24 cellular contexts compared by ENCODE assay signal in the genomic region with DNA sequence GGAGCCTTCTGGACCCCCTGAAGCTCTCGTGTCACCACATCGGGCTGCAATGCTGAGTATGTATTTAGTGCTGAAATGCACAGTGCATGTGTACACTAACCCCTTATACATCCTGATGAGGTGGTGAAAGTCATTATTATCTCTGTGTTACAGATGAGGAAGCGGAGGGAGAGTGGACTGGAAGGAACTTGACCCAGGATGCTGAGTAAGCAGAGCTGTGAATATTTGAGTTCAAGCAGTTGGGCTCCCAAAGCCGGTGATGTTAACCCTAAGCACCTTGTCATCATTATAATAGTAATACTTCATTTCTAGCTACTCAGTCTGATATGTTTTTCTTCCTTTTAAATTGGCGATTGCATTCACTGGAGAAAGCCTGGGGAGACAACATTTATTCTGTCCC.
"Had no signal": no experiment of that assay in that cellular context is flagged by ENCODE, and none has a peak within 500 bp of the region (broad histone marks: within the 10 kb centered on the region; RNA-seq: fewer than 3 reads in every experiment).

No MANE protein-coding gene starts in this region.

- H3K4me1 Mint-ChIP-seq: activated CD8-positive, alpha-beta memory T cell treated with anti-CD3 and anti-CD28 coated beads, Interleukin-2, amount 10 ng/mL, durations not matched to agents 7 days and 5 days; activated naive CD4-positive, alpha-beta T cell treated with anti-CD3 and anti-CD28 coated beads, Interleukin-2, amount 10 ng/mL, durations not matched to agents 7 days and 5 days; activated naive CD8-positive, alpha-beta T cell treated with anti-CD3 and anti-CD28 coated beads for 36 hours; T-cell had no signal

- DNase-seq: activated CD4-positive, alpha-beta T cell treated with anti-CD3 and anti-CD28 coated beads for 48 hours; activated CD4-positive, alpha-beta T cell treated with anti-CD3 and anti-CD28 coated beads, Interleukin-2, amount 50 U/mL, for 4 hours; activated CD4-positive, CD25-positive, alpha-beta regulatory T cell treated with anti-CD3 and anti-CD28 coated beads, Interleukin-2, amount 50 U/mL, for 72 hours; activated CD8-positive, alpha-beta memory T cell treated with anti-CD3 and anti-CD28 coated beads, Interleukin-2, amount 10 ng/mL, durations not matched to agents 7 days and 5 days; activated CD8-positive, alpha-beta T cell treated with anti-CD3 and anti-CD28 coated beads, Interleukin-2, amount 10 ng/mL, durations not matched to agents 7 days and 5 days; activated gamma-delta T cell treated with Interleukin-2 at 50 U/mL for 16 hours; activated naive CD4-positive, alpha-beta T cell treated with anti-CD3 and anti-CD28 coated beads, Interleukin-2, amount 10 ng/mL, durations not matched to agents 7 days and 5 days; activated naive CD8-positive, alpha-beta T cell treated with anti-CD3 and anti-CD28 coated beads for 36 hours; activated T-cell treated with anti-CD3 and anti-CD28 coated beads, Interleukin-2, amount 50 U/mL, for 4 hours; brain microvascular endothelial cell; KBM-7; NCI-H1048; NCI-H146; NCI-H187 treated with DMSO at 0.1 percent for 48 hours; NCI-H2081 treated with DMSO at 0.1 percent for 48 hours; NCI-H446; NCI-H524; PC-3; SHP77 treated with DMSO at 0.1 percent for 48 hours; T-cell; T-helper 2 cell; T1000 had no signal

- ATAC-seq: activated CD8-positive, alpha-beta memory T cell treated with anti-CD3 and anti-CD28 coated beads, Interleukin-2, amount 10 ng/mL, durations not matched to agents 7 days and 5 days; activated CD8-positive, alpha-beta T cell treated with anti-CD3 and anti-CD28 coated beads, Interleukin-2, amount 10 ng/mL, durations not matched to agents 7 days and 5 days; activated T-cell treated with anti-CD3 and anti-CD28 coated beads, Interleukin-2, amount 50 U/mL, for 4 hours; PC-3; T-cell; WTC11 had no signal

- H3K9me3 Mint-ChIP-seq: activated naive CD4-positive, alpha-beta T cell treated with anti-CD3 and anti-CD28 coated beads, Interleukin-2, amount 10 ng/mL, durations not matched to agents 7 days and 5 days; activated naive CD8-positive, alpha-beta T cell treated with anti-CD3 and anti-CD28 coated beads for 36 hours had no signal

- H3K4me3 ChIP-seq: cardiac muscle cell had no signal

- H3K27ac Mint-ChIP-seq: activated CD8-positive, alpha-beta memory T cell treated with anti-CD3 and anti-CD28 coated beads, Interleukin-2, amount 10 ng/mL, durations not matched to agents 7 days and 5 days; activated CD8-positive, alpha-beta T cell treated with anti-CD3 and anti-CD28 coated beads, Interleukin-2, amount 10 ng/mL, durations not matched to agents 7 days and 5 days; activated naive CD4-positive, alpha-beta T cell treated with anti-CD3 and anti-CD28 coated beads, Interleukin-2, amount 10 ng/mL, durations not matched to agents 7 days and 5 days; activated naive CD8-positive, alpha-beta T cell treated with anti-CD3 and anti-CD28 coated beads for 36 hours; T-cell; WTC11 had no signal

- H3K36me3 ChIP-seq: brain microvascular endothelial cell, cardiac muscle cell had no signal

- H3K36me3 Mint-ChIP-seq: activated CD8-positive, alpha-beta memory T cell treated with anti-CD3 and anti-CD28 coated beads, Interleukin-2, amount 10 ng/mL, durations not matched to agents 7 days and 5 days; activated naive CD4-positive, alpha-beta T cell treated with anti-CD3 and anti-CD28 coated beads, Interleukin-2, amount 10 ng/mL, durations not matched to agents 7 days and 5 days; activated naive CD8-positive, alpha-beta T cell treated with anti-CD3 and anti-CD28 coated beads for 36 hours; T-cell; WTC11 had no signal

- H3K27me3 ChIP-seq: brain microvascular endothelial cell had no signal

- H3K4me3 Mint-ChIP-seq: activated CD8-positive, alpha-beta memory T cell treated with anti-CD3 and anti-CD28 coated beads, Interleukin-2, amount 10 ng/mL, durations not matched to agents 7 days and 5 days; activated CD8-positive, alpha-beta T cell treated with anti-CD3 and anti-CD28 coated beads, Interleukin-2, amount 10 ng/mL, durations not matched to agents 7 days and 5 days; activated naive CD4-positive, alpha-beta T cell treated with anti-CD3 and anti-CD28 coated beads, Interleukin-2, amount 10 ng/mL, durations not matched to agents 7 days and 5 days; activated naive CD8-positive, alpha-beta T cell treated with anti-CD3 and anti-CD28 coated beads for 36 hours; activated T-cell treated with anti-CD3 and anti-CD28 coated beads, Interleukin-2, amount 50 U/mL, for 4 hours; T-cell; WTC11 had no signal

- H3K27ac ChIP-seq: brain microvascular endothelial cell, cardiac muscle cell had no signal
